9 cellular contexts compared by ENCODE assay signal in genomic region chr6:3911614-3912336, GRCh38.
DNase-seq lines count a peak whose midpoint lies in the region; ATAC-seq and TF ChIP-seq lines count a peak whose summit lies in the region.
"Had no signal": no experiment of that assay in that cellular context is flagged by ENCODE, and none has a peak within 500 bp of the region (broad histone marks: within the 10 kb centered on the region; RNA-seq: fewer than 3 reads in every experiment).

No MANE protein-coding gene starts in this region.

- peak overlapping the region; percentile 69 for H3K4me2 ChIP-seq in osteoblast (ENCODE audit: insufficient read depth, low read length)

- ATAC-seq in GM19397 (IDR thresholded peaks at IDR 0.05; ENCODE audit: unreplicated experiment): no peak
- ATAC-seq in GM21515 (IDR thresholded peaks at IDR 0.05; ENCODE audit: unreplicated experiment): no peak
- no peak for ATAC-seq in GM18517 (IDR thresholded peaks at IDR 0.05; ENCODE audit: unreplicated experiment)
- ATAC-seq: WTC11 had no signal

- no peaks in the 10 kb centered on the region for H4K20me1 ChIP-seq in osteoblast (ENCODE audit: insufficient read depth, low read length)

- H3K27me3 ChIP-seq in osteoblast (ENCODE audit: insufficient read depth, low read length): no peaks in the 10 kb centered on the region

- H3K36me3 ChIP-seq in osteoblast (ENCODE audit: insufficient read depth, low read length): no peaks in the 10 kb centered on the region

- TF ChIP-seq CTCF in C4-2B (conservative IDR thresholded peaks at IDR 0.05): no peak
- no peak for TF ChIP-seq CTCF in fibroblast of pulmonary artery (IDR thresholded peaks at IDR 0.05; ENCODE audit: low read length, missing control alignments)
- no peak for TF ChIP-seq CTCF in osteoblast (IDR thresholded peaks at IDR 0.05; ENCODE audit: extremely low read depth, low read depth, low read length)

- H3K4me3 ChIP-seq in fibroblast of pulmonary artery (replicated peaks; ENCODE audit: low read depth, low read length) (peak overlapping the region; percentile 33), osteoblast (ENCODE audit: insufficient read depth, low read length) (peak overlapping the region; percentile 41)

- H3K9me3 ChIP-seq in osteoblast (ENCODE audit: low read depth, low read length): no peaks in the 10 kb centered on the region

- no peak overlapping the region for H2AFZ ChIP-seq in osteoblast (ENCODE audit: low read length)

- H3K27ac ChIP-seq in C4-2B: peak overlapping the region; percentile 72
- peak overlapping the region; percentile 74 for H3K27ac ChIP-seq in osteoblast (ENCODE audit: low read depth, low read length)

- H3K4me1 ChIP-seq in osteoblast (ENCODE audit: insufficient read depth, low read length): peaks cover 48% of the 10 kb centered on the region

- H3K79me2 ChIP-seq in osteoblast (ENCODE audit: insufficient read depth, low read length): no peaks in the 10 kb centered on the region

- DNase-seq in RPMI7951 (ENCODE audit: low read depth) (peak; percentile 95), fibroblast of pulmonary artery (ENCODE audit: low read depth) (peak; percentile 92), osteoblast (ENCODE audit: insufficient read length, low spot score, missing footprints) (peak; percentile 91), germinal center (ENCODE audit: low spot score) (no peak)
